In the genomic region with DNA sequence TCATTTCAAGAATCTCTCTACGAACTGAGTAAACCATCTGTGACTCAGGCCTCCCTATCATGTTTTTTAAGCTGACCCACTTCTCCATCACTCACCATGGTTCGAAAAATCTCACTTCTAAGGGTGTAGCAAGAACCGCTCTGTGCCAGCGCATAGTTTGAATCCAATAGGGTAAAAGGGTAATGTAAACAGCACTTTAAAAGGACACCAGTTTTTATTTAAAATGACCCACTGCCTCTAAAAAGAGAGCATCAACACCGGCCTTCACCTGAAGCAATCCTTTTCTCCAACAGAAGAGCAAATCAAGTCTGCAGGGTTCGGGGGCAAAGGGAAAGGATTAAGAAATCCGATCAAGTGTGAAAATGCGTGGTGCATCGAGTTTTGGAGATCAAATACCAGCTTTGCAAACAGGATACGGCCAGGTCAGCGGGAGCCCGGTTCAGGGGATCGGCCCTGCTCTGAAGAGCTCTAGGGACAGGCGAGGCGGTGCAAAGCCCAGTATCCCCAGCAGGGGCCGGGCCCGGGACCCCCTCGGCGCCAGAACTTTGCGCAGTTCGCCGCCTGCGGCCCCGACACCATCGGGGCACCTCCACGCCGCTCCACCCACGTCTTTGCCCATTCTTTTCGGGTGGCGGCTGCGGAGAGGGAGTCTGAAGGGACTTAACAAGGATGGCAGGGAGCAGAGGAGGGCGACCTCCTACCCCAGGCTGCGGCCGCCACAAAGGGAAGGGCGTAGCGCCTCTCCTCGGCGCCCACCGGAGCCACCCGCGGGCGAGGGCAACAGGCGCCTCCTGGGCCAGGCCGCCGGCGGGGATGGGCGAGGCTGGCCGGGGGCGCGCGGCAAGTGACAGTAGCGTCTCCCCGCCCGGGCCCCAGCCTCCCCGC, we compare ENCODE assay signal across 8 cellular contexts. TPM values are rescaled to one million over a fixed set of nuclear protein-coding genes. Genes with fewer than 3 reads are reported as not detected.
A peak's percentile ranks its signal among the peaks of the same experiment; 100 is the strongest.
DNase-seq lines count a peak whose midpoint lies in the region; ATAC-seq lines count a peak whose summit lies in the region.

No MANE protein-coding gene starts in this region.

- intact Hi-C loops in activated T-helper 1 cell treated with anti-CD3 and anti-CD28 coated beads, Interleukin-12 subunit alpha, Interleukin-12 subunit beta, Interleukin-2, Interleukin-4 antibody, amounts not matched to agents 30 ng/mL and 10 ng/mL and 1 ng/mL, durations not matched to agents 14 hours and 24 hours and 36 hours (cut with micrococcal nuclease): loop anchor here (1.0 to 10.0 kb wide), 8 partner anchors 26 to 1649 kb away; a partner anchor contains a TSS

- H3K4me1 Mint-ChIP-seq in activated T-helper 1 cell treated with anti-CD3 and anti-CD28 coated beads, Interleukin-12 subunit alpha, Interleukin-12 subunit beta, Interleukin-2, Interleukin-4 antibody, amounts not matched to agents 30 ng/mL and 10 ng/mL and 1 ng/mL, durations not matched to agents 14 hours and 24 hours and 36 hours (ENCODE audit: low read depth): peaks cover 53% of the 10 kb centered on the region
- peaks cover 28 to 75% (median 65%) of the 10 kb centered on the region in 4 donors for H3K4me1 Mint-ChIP-seq in naive thymus-derived CD8-positive, alpha-beta T cell

- H3K36me3 Mint-ChIP-seq in activated T-helper 1 cell treated with anti-CD3 and anti-CD28 coated beads, Interleukin-12 subunit alpha, Interleukin-12 subunit beta, Interleukin-2, Interleukin-4 antibody, amounts not matched to agents 30 ng/mL and 10 ng/mL and 1 ng/mL, durations not matched to agents 14 hours and 24 hours and 36 hours (ENCODE audit: low read depth): no peaks in the 10 kb centered on the region
- H3K36me3 Mint-ChIP-seq in naive thymus-derived CD8-positive, alpha-beta T cell: peaks cover 0 to 9% (median 3%) of the 10 kb centered on the region in 3 donors

- H3K27ac Mint-ChIP-seq in activated T-helper 1 cell treated with anti-CD3 and anti-CD28 coated beads, Interleukin-12 subunit alpha, Interleukin-12 subunit beta, Interleukin-2, Interleukin-4 antibody, amounts not matched to agents 30 ng/mL and 10 ng/mL and 1 ng/mL, durations not matched to agents 14 hours and 24 hours and 36 hours: peak overlapping the region; percentile 80
- peak overlapping the region; percentile 69 to 93 (median 84) for H3K27ac Mint-ChIP-seq in naive thymus-derived CD8-positive, alpha-beta T cell

- no peaks in the 10 kb centered on the region for H3K9me3 Mint-ChIP-seq in activated T-helper 1 cell treated with anti-CD3 and anti-CD28 coated beads, Interleukin-12 subunit alpha, Interleukin-12 subunit beta, Interleukin-2, Interleukin-4 antibody, amounts not matched to agents 30 ng/mL and 10 ng/mL and 1 ng/mL, durations not matched to agents 14 hours and 24 hours and 36 hours
- no peaks in the 10 kb centered on the region for H3K9me3 Mint-ChIP-seq in naive thymus-derived CD8-positive, alpha-beta T cell

- in situ Hi-C loops in ACHN (cut with HindIII; ENCODE audit: low pct_ligation_motif_present, low pct_unique_long_range_greater_than_20kb, low sequenced_read_pairs): no loop called here

- peak overlapping the region; percentile 90 for H3K4me3 Mint-ChIP-seq in activated T-helper 1 cell treated with anti-CD3 and anti-CD28 coated beads, Interleukin-12 subunit alpha, Interleukin-12 subunit beta, Interleukin-2, Interleukin-4 antibody, amounts not matched to agents 30 ng/mL and 10 ng/mL and 1 ng/mL, durations not matched to agents 14 hours and 24 hours and 36 hours
- H3K4me3 Mint-ChIP-seq in naive thymus-derived CD8-positive, alpha-beta T cell: peak overlapping the region; percentile 85 to 99 (median 94)

- POLR2A ChIA-PET in naive thymus-derived CD8-positive, alpha-beta T cell (lab: Charles Lee): interaction anchor here (0.9 to 8.7 kb wide), 11 partner anchors 10 to 69 kb away, joined by 3 to 181 read pairs (median 5); no protein-coding TSS in a partner anchor

- H3K27me3 Mint-ChIP-seq in activated T-helper 1 cell treated with anti-CD3 and anti-CD28 coated beads, Interleukin-12 subunit alpha, Interleukin-12 subunit beta, Interleukin-2, Interleukin-4 antibody, amounts not matched to agents 30 ng/mL and 10 ng/mL and 1 ng/mL, durations not matched to agents 14 hours and 24 hours and 36 hours (ENCODE audit: insufficient read depth): peaks cover 5% of the 10 kb centered on the region
- H3K27me3 Mint-ChIP-seq in naive thymus-derived CD8-positive, alpha-beta T cell: no peaks in the 10 kb centered on the region

- DNase-seq in ACHN (peak; percentile 58), NCI-H82 treated with DMSO at 0.1 percent for 48 hours (lab: John Stamatoyannopoulos, UW; ENCODE audit: unreplicated experiment) (peak; percentile 4), fibroblast of peridontal ligament (ENCODE audit: extremely low read depth) (peak; percentile 62), superior temporal gyrus (ENCODE audit: extremely low spot score) (peak; percentile 52)
- peak; percentile 34 for DNase-seq in activated T-helper 1 cell treated with anti-CD3 and anti-CD28 coated beads, Interleukin-12 subunit alpha, Interleukin-12 subunit beta, Interleukin-2, Interleukin-4 antibody, amounts not matched to agents 30 ng/mL and 10 ng/mL and 1 ng/mL, durations not matched to agents 14 hours and 24 hours and 36 hours (ENCODE audit: low spot score)
- peak in 9 of 10 donors; percentile 25 to 69 (median 48) for DNase-seq in naive thymus-derived CD8-positive, alpha-beta T cell

- ATAC-seq in GM18517 (IDR thresholded peaks at IDR 0.05; ENCODE audit: unreplicated experiment) (peak; percentile 41), HG02981 (IDR thresholded peaks at IDR 0.05; ENCODE audit: unreplicated experiment) (peak; percentile 37)
- peak; percentile 29 to 34 for ATAC-seq in naive thymus-derived CD8-positive, alpha-beta T cell

RNA-seq across cellular contexts. Expression of a gene that starts 0.8 kb away (rescaled TPM):
- 9.4 and 9.8 TPM in 2 replicates for total RNA-seq in activated T-helper 1 cell treated with anti-CD3 and anti-CD28 coated beads, Interleukin-12 subunit alpha, Interleukin-12 subunit beta, Interleukin-2, Interleukin-4 antibody, amounts not matched to agents 30 ng/mL and 10 ng/mL and 1 ng/mL, durations not matched to agents 14 hours and 24 hours and 36 hours
- 10 to 100 TPM; 81.3 to 86.4 TPM for total RNA-seq in naive thymus-derived CD8-positive, alpha-beta T cell
- polyA plus RNA-seq in naive thymus-derived CD8-positive, alpha-beta T cell: 10 to 100 TPM; 31.7 to 40.4 (median 34.9) TPM

Comparison
In these comparisons a context has a peak if more than half of its experiments do, and no peak if none do; other contexts are left out.
1. Peak in every context shown above with its lines: DNase-seq and ATAC-seq.
2. DNase-seq: peak in every context shown above with its lines; median percentile 62 in fibroblast of peridontal ligament; 58 in ACHN; 52 in superior temporal gyrus; 48 in naive thymus-derived CD8-positive, alpha-beta T cell; 34 in activated T-helper 1 cell treated with anti-CD3 and anti-CD28 coated beads, Interleukin-12 subunit alpha, Interleukin-12 subunit beta, Interleukin-2, Interleukin-4 antibody, amounts not matched to agents 30 ng/mL and 10 ng/mL and 1 ng/mL, durations not matched to agents 14 hours and 24 hours and 36 hours; 4 in NCI-H82 treated with DMSO at 0.1 percent for 48 hours.